23 cellular contexts compared by ENCODE assay signal in genomic region chr12:117881517-117881916, GRCh38.
"Had no signal": no experiment of that assay in that cellular context is flagged by ENCODE, and none has a peak within 500 bp of the region (broad histone marks: within the 10 kb centered on the region; RNA-seq: fewer than 3 reads in every experiment).

No MANE protein-coding gene starts in this region.

- H3K36me3 ChIP-seq: left ventricle myocardium inferior, pancreas, prostate gland, sigmoid colon, spleen, suprapubic skin, tibial nerve, vagina had no signal

- H3K9me3 ChIP-seq: left ventricle myocardium inferior, pancreas, prostate gland, sigmoid colon, spleen, suprapubic skin, vagina had no signal

- H3K27me3 ChIP-seq: pancreas, vagina had no signal

- H3K4me1 ChIP-seq: left ventricle myocardium inferior, pancreas, prostate gland, sigmoid colon, spleen, suprapubic skin, tibial nerve, vagina had no signal

- ATAC-seq: left colon; naive thymus-derived CD4-positive, alpha-beta T cell; natural killer cell treated with Interleukin-12 subunit alpha and Interleukin-12 subunit beta and Interleukin-15 and Interleukin-18, amount 100 ng/mL, for 72 hours; stimulated activated effector memory CD8-positive, alpha-beta T cell treated with anti-CD3 and anti-CD28 coated beads, Interleukin-12 subunit alpha, Interleukin-12 subunit beta, amount 100 ng/mL, for 72 hours had no signal

- DNase-seq: hypothalamus; immature natural killer cell; kidney; left colon; left ventricle myocardium inferior; mesendoderm; naive thymus-derived CD4-positive, alpha-beta T cell; pancreas; posterior cingulate gyrus; retina; right cardiac atrium; sigmoid colon; small intestine; spleen; stimulated activated CD4-positive, alpha-beta T cell treated with anti-CD3 and anti-CD28 coated beads, Interleukin-4, amount 100 ng/mL, for 24 hours; stimulated activated naive CD4-positive, alpha-beta T cell had no signal

- H3K4me3 ChIP-seq: left ventricle myocardium inferior, lung, pancreas, prostate gland, sigmoid colon, spleen, suprapubic skin, tibial nerve, vagina had no signal

- H3K27ac ChIP-seq: left ventricle myocardium inferior, pancreas, prostate gland, sigmoid colon, spleen, suprapubic skin, tibial nerve, vagina had no signal
